1 cellular context compared by ENCODE assay signal in genomic region chr6:158818008-158818579, GRCh38.
TF ChIP-seq lines count a peak whose summit lies in the region.

No MANE protein-coding gene starts in this region.

TF ChIP-seq in SK-N-SH treated with all-trans-retinoic acid at 6 μM for 48 hours, 23 proteins besides CTCF, POLR2A, EP300 and RAD21 (continued from another document):
- no peak for TF ChIP-seq CSRNP3 (CRISPR knock-in tag; IDR thresholded peaks at IDR 0.05)
- TF ChIP-seq ZFP30 (CRISPR knock-in tag; IDR thresholded peaks at IDR 0.05) = no peak
- no peak for TF ChIP-seq ESRRG (CRISPR knock-in tag; IDR thresholded peaks at IDR 0.05)
